11 cellular contexts compared by ENCODE assay signal in the genomic region with DNA sequence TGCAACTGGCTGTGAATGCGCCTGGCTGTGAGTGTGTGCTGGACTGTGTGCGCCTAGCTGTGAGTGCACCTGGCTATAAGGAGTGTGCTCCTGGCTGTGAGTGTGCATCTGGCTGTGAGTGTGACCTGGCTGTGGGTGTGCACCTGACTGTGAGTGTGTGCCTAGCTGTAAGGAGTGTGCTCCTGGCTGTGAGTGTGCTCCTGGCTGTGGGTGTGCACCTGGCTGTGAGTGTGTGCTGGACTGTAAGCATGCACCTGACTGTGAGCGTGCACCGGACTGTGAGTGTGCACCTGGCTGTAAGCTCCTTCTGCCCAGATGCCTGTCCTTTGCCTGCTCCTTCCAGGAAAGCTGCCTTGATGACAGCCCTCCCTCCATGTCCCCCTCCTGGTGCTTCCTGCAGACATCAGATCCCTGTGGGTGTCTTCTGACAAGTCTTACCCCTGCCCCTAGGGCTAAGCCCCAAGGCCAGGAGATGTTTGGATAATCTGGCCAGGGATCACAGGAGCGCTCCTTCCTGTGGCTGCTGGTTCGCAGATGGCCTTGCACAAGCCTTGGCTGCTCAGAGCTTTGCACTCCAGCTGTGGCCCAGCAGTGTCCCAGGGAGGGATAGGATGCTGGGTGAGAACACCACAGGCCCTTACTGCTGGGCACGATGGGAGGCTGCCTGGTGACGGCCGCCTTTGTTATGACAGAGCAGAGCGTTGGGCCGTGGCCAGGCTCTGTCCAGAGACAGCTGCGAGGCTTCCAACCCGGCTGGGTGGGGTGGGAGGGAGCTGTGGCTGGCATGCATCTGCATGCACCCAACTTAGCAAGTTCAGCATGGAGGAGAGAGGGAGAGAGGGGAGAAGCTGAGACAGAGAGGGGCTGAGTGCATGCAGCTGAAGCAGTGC.
DNase-seq lines count a peak whose midpoint lies in the region; ATAC-seq, FAIRE-seq and TF ChIP-seq lines count a peak whose summit lies in the region.
"Had no signal": no experiment of that assay in that cellular context is flagged by ENCODE, and none has a peak within 500 bp of the region (broad histone marks: within the 10 kb centered on the region; RNA-seq: fewer than 3 reads in every experiment).

No MANE protein-coding gene starts in this region.

- no peak overlapping the region for H3K4me3 Mint-ChIP-seq in astrocyte (ENCODE audit: unreplicated experiment)
- H3K4me3 Mint-ChIP-seq in naive thymus-derived CD4-positive, alpha-beta T cell, result no peak overlapping the region
- H3K4me3 Mint-ChIP-seq: dendritic cell treated with granulocyte-macrophage colony-stimulating factor and Interleukin-4, amounts not matched to agents 40 ng/mL and 50 ng/mL, for 4 days had no signal

- no peak for ATAC-seq in naive thymus-derived CD4-positive, alpha-beta T cell
- ATAC-seq in GM18873 (IDR thresholded peaks at IDR 0.05; ENCODE audit: low FRiP score, unreplicated experiment), result no peak

- H2AFZ ChIP-seq in astrocyte (ENCODE audit: low read depth, low read length), result no peak overlapping the region
- H2AFZ ChIP-seq: parathyroid adenoma had no signal

- no peak overlapping the region for H3K27ac Mint-ChIP-seq in astrocyte (ENCODE audit: unreplicated experiment)
- H3K27ac Mint-ChIP-seq in naive thymus-derived CD4-positive, alpha-beta T cell, result no peak overlapping the region
- H3K27ac Mint-ChIP-seq: dendritic cell treated with granulocyte-macrophage colony-stimulating factor and Interleukin-4, amounts not matched to agents 40 ng/mL and 50 ng/mL, for 4 days had no signal

- H3K36me3 ChIP-seq in astrocyte (ENCODE audit: insufficient read depth, low read length), result no peaks in the 10 kb centered on the region
- H3K36me3 ChIP-seq in spleen, result no peaks in the 10 kb centered on the region
- no peaks in the 10 kb centered on the region for H3K36me3 ChIP-seq in naive thymus-derived CD4-positive, alpha-beta T cell (ENCODE audit: control insufficient read depth in 2 of 3, insufficient read depth in 3 of 3, low read length in 3 of 3)

- H3K4me2 ChIP-seq in astrocyte (ENCODE audit: low read length), result peak overlapping the region; percentile 9

- H3K27ac ChIP-seq in astrocyte (ENCODE audit: low read depth, low read length) (no peak overlapping the region), spleen (no peak overlapping the region)
- H3K27ac ChIP-seq in naive thymus-derived CD4-positive, alpha-beta T cell (ENCODE audit: low read depth, low read length), result no peak overlapping the region
- H3K27ac ChIP-seq: parathyroid adenoma had no signal

- H3K4me1 ChIP-seq in astrocyte (ENCODE audit: insufficient read depth, low read length), result peaks cover 29% of the 10 kb centered on the region
- H3K4me1 ChIP-seq in spleen, result peaks cover 0 to 10% (median 0%) of the 10 kb centered on the region in 6 donors
- H3K4me1 ChIP-seq in naive thymus-derived CD4-positive, alpha-beta T cell (ENCODE audit: control insufficient read depth in 2 of 2, insufficient read depth in 2 of 2, low read length in 2 of 2), result no peaks in the 10 kb centered on the region
- H3K4me1 ChIP-seq: parathyroid adenoma had no signal

- CTCF ChIA-PET in naive thymus-derived CD4-positive, alpha-beta T cell (lab: Charles Lee), result no interaction called here

- peaks cover 91% of the 10 kb centered on the region for H4K20me1 ChIP-seq in astrocyte (ENCODE audit: insufficient read depth, low read length)

- FAIRE-seq in astrocyte (lab: Jason Lieb, UNC), result no peak
- FAIRE-seq: A204.1 had no signal

- H3K9me3 ChIP-seq in astrocyte (ENCODE audit: insufficient read depth, low read depth, low read length) (no peaks in the 10 kb centered on the region), spleen (no peaks in the 10 kb centered on the region)
- H3K9me3 ChIP-seq in naive thymus-derived CD4-positive, alpha-beta T cell (ENCODE audit: control insufficient read depth in 2 of 3, low read length in 3 of 3), result no peaks in the 10 kb centered on the region

- POLR2A ChIA-PET in naive thymus-derived CD4-positive, alpha-beta T cell (lab: Charles Lee), result no interaction called here

- H3K4me1 Mint-ChIP-seq in astrocyte (ENCODE audit: low read depth, unreplicated experiment), result peaks cover 23% of the 10 kb centered on the region
- no peaks in the 10 kb centered on the region for H3K4me1 Mint-ChIP-seq in naive thymus-derived CD4-positive, alpha-beta T cell

- no peaks in the 10 kb centered on the region for H3K9me3 Mint-ChIP-seq in astrocyte (ENCODE audit: unreplicated experiment)
- no peaks in the 10 kb centered on the region for H3K9me3 Mint-ChIP-seq in naive thymus-derived CD4-positive, alpha-beta T cell
- H3K9me3 Mint-ChIP-seq: dendritic cell treated with granulocyte-macrophage colony-stimulating factor and Interleukin-4, amounts not matched to agents 40 ng/mL and 50 ng/mL, for 4 days had no signal

- no peak overlapping the region for H3K9ac ChIP-seq in astrocyte (ENCODE audit: low read length)
- H3K9ac ChIP-seq: parathyroid adenoma had no signal

- H3K79me2 ChIP-seq in astrocyte (ENCODE audit: insufficient read depth, low read length), result peaks cover 93% of the 10 kb centered on the region
- H3K79me2 ChIP-seq: parathyroid adenoma had no signal

- intact Hi-C loops in spleen (cut with DNase I; ENCODE audit: low total_unique reads), result no loop called here
- intact Hi-C loops in naive thymus-derived CD4-positive, alpha-beta T cell (cut with micrococcal nuclease), result no loop called here

- H3K27me3 Mint-ChIP-seq in astrocyte (ENCODE audit: low read depth, unreplicated experiment), result no peaks in the 10 kb centered on the region
- peaks cover 0 to 5% (median 0%) of the 10 kb centered on the region in 5 donors for H3K27me3 Mint-ChIP-seq in naive thymus-derived CD4-positive, alpha-beta T cell
- H3K27me3 Mint-ChIP-seq: dendritic cell treated with granulocyte-macrophage colony-stimulating factor and Interleukin-4, amounts not matched to agents 40 ng/mL and 50 ng/mL, for 4 days had no signal

- H3K4me3 ChIP-seq in astrocyte (ENCODE audit: insufficient read depth, low read depth, low read length) (no peak overlapping the region), spleen (no peak overlapping the region)
- H3K4me3 ChIP-seq in naive thymus-derived CD4-positive, alpha-beta T cell (ENCODE audit: low read length), result no peak overlapping the region

- peaks cover 5% of the 10 kb centered on the region for H3K36me3 Mint-ChIP-seq in astrocyte (ENCODE audit: low read depth, unreplicated experiment)
- H3K36me3 Mint-ChIP-seq in naive thymus-derived CD4-positive, alpha-beta T cell, result no peaks in the 10 kb centered on the region

- TF ChIP-seq POLR2A in spleen (IDR thresholded peaks at IDR 0.05), result no peak

- no peak for TF ChIP-seq CTCF in astrocyte (IDR thresholded peaks at IDR 0.05; ENCODE audit: insufficient read depth, low read depth, low read length)
- TF ChIP-seq CTCF in spleen (IDR thresholded peaks at IDR 0.05 in 8 of 11, conservative IDR thresholded peaks at IDR 0.05 in 3 of 11), result no peak

- DNase-seq in NCI-H1417 (lab: John Stamatoyannopoulos, UW) (peak in 2 of 3 experiments; percentile 9 to 41), NCI-H1417 treated with DMSO at 0.1 percent for 48 hours (lab: John Stamatoyannopoulos, UW) (no peak), astrocyte (ENCODE audit: low read depth) (peak; percentile 56), iPS-NIHi7 (ENCODE audit: extremely low spot score) (peak; percentile 49), spleen (peak; percentile 57), NCI-H774 (lab: John Stamatoyannopoulos, UW) (no peak)
- DNase-seq in naive thymus-derived CD4-positive, alpha-beta T cell, result no peak

- 64 to 82% (median 75%) methylated on average over 9 to 13 of the region's 13 CpGs for WGBS in spleen, 5 donors

- H3K27me3 ChIP-seq in astrocyte (ENCODE audit: insufficient read depth, low read length) (no peaks in the 10 kb centered on the region), spleen (replicated peaks in 1 of 7) (peaks cover 0 to 3% (median 0%) of the 10 kb centered on the region in 7 donors)
- no peaks in the 10 kb centered on the region for H3K27me3 ChIP-seq in naive thymus-derived CD4-positive, alpha-beta T cell (ENCODE audit: control insufficient read depth in 2 of 2, insufficient read depth in 2 of 2, low read length in 2 of 2)

Comparison
In these comparisons a context has a peak if more than half of its experiments do, and no peak if none do; other contexts are left out.
1. DNase-seq: peak in NCI-H1417 (2 of 3), astrocyte (single experiment), iPS-NIHi7 (single experiment) and spleen (single experiment); none in NCI-H1417 treated with DMSO at 0.1 percent for 48 hours (single experiment), NCI-H774 (single experiment) and naive thymus-derived CD4-positive, alpha-beta T cell (0 of 9).